Comparison of ENCODE assay signal across 8 cellular contexts in the genomic region with DNA sequence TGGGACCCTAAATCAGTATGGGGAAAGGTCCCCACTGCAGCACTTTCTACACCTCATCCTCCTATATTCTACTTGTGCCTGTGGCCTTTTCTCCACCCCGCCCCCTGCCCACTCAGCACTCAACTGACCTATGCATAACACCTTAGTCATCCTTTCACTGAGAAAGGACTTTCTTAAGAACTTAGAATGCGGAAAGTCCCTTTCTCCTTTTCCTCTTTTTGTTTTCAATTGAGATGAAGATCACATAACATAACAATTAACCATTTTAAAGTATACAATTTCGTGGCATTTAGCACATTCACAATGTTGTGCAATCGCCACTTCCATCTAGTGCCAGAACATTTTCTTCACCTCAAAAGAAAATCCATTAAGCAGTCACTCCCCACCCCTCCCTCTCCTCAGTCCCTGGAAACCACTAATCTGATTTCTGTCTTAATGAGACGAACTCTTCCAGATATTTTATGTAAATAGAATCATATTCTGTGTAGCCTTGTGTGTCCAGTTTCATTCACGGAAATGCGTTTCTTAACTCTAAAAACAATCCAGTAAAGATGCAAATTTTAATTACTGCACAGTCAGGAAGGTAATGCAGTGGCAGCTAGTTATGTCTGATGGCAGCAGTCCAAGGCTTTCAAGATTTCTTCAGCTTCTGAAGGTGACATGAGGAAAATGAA. TPM values are rescaled to one million over a fixed set of nuclear protein-coding genes. Genes with fewer than 3 reads are reported as not detected.
DNase-seq lines count a peak whose midpoint lies in the region; ATAC-seq, FAIRE-seq and TF ChIP-seq lines count a peak whose summit lies in the region.

No MANE protein-coding gene starts in this region.

- no peak overlapping the region for H3K4me2 ChIP-seq in K562 (ENCODE audit: insufficient read depth, low read length)

- no peaks in the 10 kb centered on the region; a peak in 1 of 5 replicates for H3K4me1 ChIP-seq in K562 (replicated peaks in 1 of 2; ENCODE audit: control insufficient read depth in 2 of 2, insufficient read depth in 2 of 2, low read length in 2 of 2)

- H3K9me1 ChIP-seq in K562 (ENCODE audit: control insufficient read depth, insufficient read depth, low read length) = no peaks in the 10 kb centered on the region

- no peak for TF ChIP-seq RAD21 in K562 (CRISPR knock-in tag; conservative IDR thresholded peaks at IDR 0.05 in 1 of 2, IDR thresholded peaks at IDR 0.05 in 1 of 2)

- H3K79me2 ChIP-seq in K562 (ENCODE audit: control insufficient read depth, insufficient read depth, low read length) = no peaks in the 10 kb centered on the region

- H3K4me3 ChIP-seq in K562 (no peak overlapping the region), retinal pigment epithelial cell (ENCODE audit: low read length) (peak overlapping the region; percentile 35)

- intact Hi-C loops in K562 (cut with micrococcal nuclease) = loop anchor here (10.0 kb wide), 1 partner anchor 83 kb away; no protein-coding TSS in a partner anchor

- H4K20me1 ChIP-seq in K562 (replicated peaks; ENCODE audit: control insufficient read depth, insufficient read depth, low read length) = no peaks in the 10 kb centered on the region

- no peak for FAIRE-seq in K562 (lab: Jason Lieb, UNC)

- no peak for TF ChIP-seq POLR2A in K562 (conservative IDR thresholded peaks at IDR 0.05)

- H3K27ac ChIP-seq in K562 (ENCODE audit: extremely low read depth, low read depth, low read length) = peak overlapping the region; percentile 24; the same call in 1 of the 3 replicates

- H3K9me3 ChIP-seq in K562 (replicated peaks; ENCODE audit: control insufficient read depth, insufficient read depth, low read depth, low read length) = no peaks in the 10 kb centered on the region

- BruUV-seq in K562 (replicated peaks; lab: Mats Ljungman, UMichigan) = no TSS peak

- TF ChIP-seq CTCF in K562 (IDR thresholded peaks at IDR 0.05 in 2 of 3, conservative IDR thresholded peaks at IDR 0.05 in 1 of 3; ENCODE audit: insufficient read depth in 2 of 3, low read depth in 1 of 3, low read length in 3 of 3) = no peak
- no peak for TF ChIP-seq CTCF in retinal pigment epithelial cell (conservative IDR thresholded peaks at IDR 0.05; ENCODE audit: low read depth, low read length)

- no peak overlapping the region for H3K9ac ChIP-seq in K562 (ENCODE audit: insufficient read depth in 1 of 2, low read depth in 2 of 2, low read length in 2 of 2)

- CTCF ChIA-PET in K562 (lab: Yijun Ruan, JAX; ENCODE audit: low intra/inter-chr PET ratio) = interaction anchor here (0.8 kb wide), 1 partner anchor 186 kb away, joined by 5 read pairs; no protein-coding TSS in a partner anchor

- H3K36me3 ChIP-seq in K562 (ENCODE audit: control insufficient read depth, insufficient read depth, low read length) = no peaks in the 10 kb centered on the region

- ATAC-seq in GM21515 (IDR thresholded peaks at IDR 0.05; ENCODE audit: unreplicated experiment) (peak; percentile 57), K562 (peak; percentile 63; the same call in 2 of the 3 replicates), HG02973 (IDR thresholded peaks at IDR 0.05; ENCODE audit: unreplicated experiment) (no peak)

- TF ChIP-seq EP300 in K562 (IDR thresholded peaks at IDR 0.05; ENCODE audit: low read length) = no peak

- no peaks in the 10 kb centered on the region for H3K27me3 ChIP-seq in K562 (ENCODE audit: control insufficient read depth in 2 of 2, insufficient read depth in 2 of 2, low read length in 2 of 2)

- 1% methylated on average over 7 of the region's 7 CpGs for WGBS in K562 (ENCODE audit: insufficient coverage, low coverage, missing lambda C conversion rate)

- POLR2A ChIA-PET in K562 (lab: Yijun Ruan, JAX) = no interaction called here

- no peak overlapping the region for H2AFZ ChIP-seq in K562 (ENCODE audit: low read depth, low read length)

- DNase-seq in COLO829 (ENCODE audit: low spot score) (peak; percentile 31), NCI-H526 treated with DMSO at 0.1 percent for 48 hours (lab: John Stamatoyannopoulos, UW) (peak; percentile 2), K562 (ENCODE audit: extremely low read depth in 1 of 4, low spot score in 3 of 4) (peak in 1 of 4 experiments; percentile 4), retinal pigment epithelial cell (ENCODE audit: low read depth) (peak; percentile 74), NCI-H2107 treated with DMSO at 0.1 percent for 48 hours (lab: John Stamatoyannopoulos, UW; ENCODE audit: unreplicated experiment) (no peak), cerebellar nuclear complex (lab: John Stamatoyannopoulos, UW) (no peak)

- in situ Hi-C loops in K562 (cut with MboI) = no loop called here

TF ChIP-seq in K562, 482 proteins besides CTCF, POLR2A, EP300 and RAD21 (continues in another document):
- TF ChIP-seq DPF2 (IDR thresholded peaks at IDR 0.05) (no peak), NUFIP1 (IDR thresholded peaks at IDR 0.05; ENCODE audit: partially characterized antibody) (no peak), ZNF668 (CRISPR knock-in tag; IDR thresholded peaks at IDR 0.05) (no peak), CEBPG (CRISPR knock-in tag; IDR thresholded peaks at IDR 0.05) (no peak), CEBPG (tag; conservative IDR thresholded peaks at IDR 0.05 in 1 of 2, IDR thresholded peaks at IDR 0.05 in 1 of 2) (peak; percentile 40 to 87; a peak in 2 of 4 replicates), ARID1B (IDR thresholded peaks at IDR 0.05) (0 out of 2 replicates have a peak, but pooled peaks have one; percentile 14), MLLT1 (IDR thresholded peaks at IDR 0.05) (0 out of 4 replicates have a peak, but pooled peaks of 1 of the 2 experiments have one; percentile 53), ID3 (CRISPR knock-in tag; IDR thresholded peaks at IDR 0.05) (no peak), ID3 (tag; IDR thresholded peaks at IDR 0.05) (no peak), ZNF778 (CRISPR knock-in tag; IDR thresholded peaks at IDR 0.05) (no peak), CHD4 (IDR thresholded peaks at IDR 0.05; ENCODE audit: insufficient read depth, insufficient replicate concordance, low read depth, low read length, poor library complexity, severe bottlenecking) (no peak)
- TF ChIP-seq, protein P1, sequence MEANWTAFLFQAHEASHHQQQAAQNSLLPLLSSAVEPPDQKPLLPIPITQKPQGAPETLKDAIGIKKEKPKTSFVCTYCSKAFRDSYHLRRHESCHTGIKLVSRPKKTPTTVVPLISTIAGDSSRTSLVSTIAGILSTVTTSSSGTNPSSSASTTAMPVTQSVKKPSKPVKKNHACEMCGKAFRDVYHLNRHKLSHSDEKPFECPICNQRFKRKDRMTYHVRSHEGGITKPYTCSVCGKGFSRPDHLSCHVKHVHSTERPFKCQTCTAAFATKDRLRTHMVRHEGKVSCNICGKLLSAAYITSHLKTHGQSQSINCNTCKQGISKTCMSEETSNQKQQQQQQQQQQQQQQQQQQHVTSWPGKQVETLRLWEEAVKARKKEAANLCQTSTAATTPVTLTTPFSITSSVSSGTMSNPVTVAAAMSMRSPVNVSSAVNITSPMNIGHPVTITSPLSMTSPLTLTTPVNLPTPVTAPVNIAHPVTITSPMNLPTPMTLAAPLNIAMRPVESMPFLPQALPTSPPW (CRISPR knock-in tag; IDR thresholded peaks at IDR 0.05) = peak; percentile 37; the same call in 1 of the 2 replicates
- TF ChIP-seq, protein P2, sequence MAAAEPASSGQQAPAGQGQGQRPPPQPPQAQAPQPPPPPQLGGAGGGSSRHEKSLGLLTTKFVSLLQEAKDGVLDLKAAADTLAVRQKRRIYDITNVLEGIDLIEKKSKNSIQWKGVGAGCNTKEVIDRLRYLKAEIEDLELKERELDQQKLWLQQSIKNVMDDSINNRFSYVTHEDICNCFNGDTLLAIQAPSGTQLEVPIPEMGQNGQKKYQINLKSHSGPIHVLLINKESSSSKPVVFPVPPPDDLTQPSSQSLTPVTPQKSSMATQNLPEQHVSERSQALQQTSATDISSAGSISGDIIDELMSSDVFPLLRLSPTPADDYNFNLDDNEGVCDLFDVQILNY (CRISPR knock-in tag; IDR thresholded peaks at IDR 0.05) = no peak

RNA-seq across cellular contexts. Expression of gene FAS, which starts 41.7 kb away (rescaled TPM):
- 0.76 TPM in 1 of 2 replicates, not detected in the other for total RNA-seq in K562 (2011; cell fraction: chromatin; rRNA removed; ENCODE audit: low replicate concordance)
- not detected in 2 replicates for total RNA-seq in K562 (2011; cell fraction: nucleolus; rRNA removed)
- 1.2 TPM in 1 of 2 replicates, not detected in the other for total RNA-seq in K562 (2011; cell fraction: nucleoplasm; rRNA removed)
- 0.20 and 0.41 TPM in 2 replicates for total RNA-seq in K562 (2014; rRNA removed)
- total RNA-seq in K562 (2014; rRNA removed; fragmentation: Illumina TruSeq; extraction: Trizol) = 0.62 and 0.64 TPM in 2 replicates
- 0.11 and 0.29 TPM in 2 replicates for total RNA-seq in K562 (2015; rRNA removed; fragmentation: Illumina TruSeq; extraction: Trizol)
- total RNA-seq in K562 (2021) = 0.36 and 0.55 TPM in 2 replicates
- polyA plus RNA-seq in K562 (2011; rRNA removed) = 0.08 and 0.11 TPM in 2 replicates
- 0.04 TPM in 1 of 2 replicates, not detected in the other for polyA plus RNA-seq in K562 (2011; cell fraction: cytosol; rRNA removed)
- polyA plus RNA-seq in K562 (2011; cell fraction: nucleus; rRNA removed) = not detected in 2 replicates
- 0.42 and 0.91 TPM in 2 replicates for polyA plus RNA-seq in K562 (2012)
- polyA plus RNA-seq in K562 (2014; fragmentation: Illumina TruSeq; extraction: Trizol) = 0.37 and 0.68 TPM in 2 replicates
- polyA plus RNA-seq in K562 (2014; fragmentation: Nextera tagmentation; extraction: Ambion mirVana) = under 1 TPM; 0.10 to 0.34 TPM
- 0.56 TPM in 1 of 2 replicates, not detected in the other for polyA plus RNA-seq in K562 (2014; rRNA removed)
- 0.67 TPM in 1 of 2 replicates, not detected in the other for polyA minus RNA-seq in K562 (2011; rRNA and poly(A)+ RNA removed)
- not detected in 2 replicates for polyA minus RNA-seq in K562 (2011; cell fraction: cytosol; rRNA and poly(A)+ RNA removed)
- not detected in 2 replicates for polyA minus RNA-seq in K562 (2011; cell fraction: nucleus; rRNA and poly(A)+ RNA removed)

Comparison
In these comparisons a context has a peak if more than half of its experiments do, and no peak if none do; other contexts are left out.
1. DNase-seq: peak in COLO829 (single experiment), NCI-H526 treated with DMSO at 0.1 percent for 48 hours (single experiment) and retinal pigment epithelial cell (single experiment); none in NCI-H2107 treated with DMSO at 0.1 percent for 48 hours (single experiment) and cerebellar nuclear complex (0 of 2).